Comparison of ENCODE assay signal across 8 cellular contexts in genomic region chr17:42286411-42287295, GRCh38. TPM values are rescaled to one million over a fixed set of nuclear protein-coding genes. Genes with fewer than 3 reads are reported as not detected.
DNase-seq lines count a peak whose midpoint lies in the region; ATAC-seq and TF ChIP-seq lines count a peak whose summit lies in the region.

No MANE protein-coding gene starts in this region.

- H3K27ac ChIP-seq in lower lobe of right lung (peak overlapping the region; percentile 95), tibial artery (peak overlapping the region; percentile 92 to 94)

- H3K4me1 ChIP-seq in adipocyte (ENCODE audit: control insufficient read depth, insufficient read depth, low read length) (peaks cover 35% of the 10 kb centered on the region), lower lobe of right lung (peaks cover 48% of the 10 kb centered on the region), tibial artery (peaks cover 0 to 44% (median 33%) of the 10 kb centered on the region in 4 donors)

- no peak for ATAC-seq in lower lobe of right lung
- ATAC-seq in HG03045 (IDR thresholded peaks at IDR 0.05; ENCODE audit: unreplicated experiment): no peak

- TF ChIP-seq CTCF in lower lobe of right lung (IDR thresholded peaks at IDR 0.05) (no peak), tibial artery (IDR thresholded peaks at IDR 0.05) (no peak)

- peak overlapping the region; percentile 94 for H3K9ac ChIP-seq in adipocyte (ENCODE audit: low read length)

- peak overlapping the region; percentile 81 for H3K4me3 ChIP-seq in adipocyte (ENCODE audit: low read length)
- H3K4me3 ChIP-seq in lower lobe of right lung: peak overlapping the region; percentile 74
- H3K4me3 ChIP-seq in tibial artery: peak overlapping the region; percentile 69 to 93

- H3K36me3 ChIP-seq in adipocyte (ENCODE audit: control insufficient read depth, insufficient read depth, low read length, severe bottlenecking) (peaks cover 3% of the 10 kb centered on the region), lower lobe of right lung (peaks cover 7% of the 10 kb centered on the region), tibial artery (no peaks in the 10 kb centered on the region)

- intact Hi-C loops in lower lobe of right lung (cut with DNase I) (no loop called here), tibial artery (cut with DNase I; ENCODE audit: low total_unique reads) (no loop called here)

- H3K27me3 ChIP-seq in adipocyte (replicated peaks; ENCODE audit: control insufficient read depth, insufficient read depth, low read length) (no peaks in the 10 kb centered on the region), lower lobe of right lung (ENCODE audit: low read depth) (no peaks in the 10 kb centered on the region), tibial artery (no peaks in the 10 kb centered on the region)

- H3K9me3 ChIP-seq in adipocyte (ENCODE audit: control insufficient read depth, low read length) (no peaks in the 10 kb centered on the region), lower lobe of right lung (no peaks in the 10 kb centered on the region), tibial artery (no peaks in the 10 kb centered on the region)

- DNase-seq in NOMO-1 treated with DMSO at 0.1 percent for 48 hours (lab: John Stamatoyannopoulos, UW; ENCODE audit: unreplicated experiment): peak; percentile 11
- no peak for DNase-seq in NOMO-1 treated with dmso at 0.1 percent for 144 hours (lab: John Stamatoyannopoulos, UW; ENCODE audit: unreplicated experiment)
- no peak for DNase-seq in adipocyte (ENCODE audit: low read depth)
- no peak for DNase-seq in lower lobe of right lung
- peak; percentile 64 to 69 for DNase-seq in tibial artery
- DNase-seq in cerebellar cortex (ENCODE audit: low spot score): no peak
- no peak for DNase-seq in NCI-H2196 (lab: John Stamatoyannopoulos, UW; ENCODE audit: unreplicated experiment)

RNA-seq across cellular contexts. Expression of gene STAT5A, which starts 1.6 kb away (rescaled TPM):
- 53.3 TPM for total RNA-seq in lower lobe of right lung

RNA-seq across cellular contexts. Expression of gene STAT5B, which starts 10.5 kb away (rescaled TPM):
- 67.9 TPM for total RNA-seq in lower lobe of right lung

Comparison
In these comparisons a context has a peak if more than half of its experiments do, and no peak if none do; other contexts are left out.
1. DNase-seq: peak in NOMO-1 treated with DMSO at 0.1 percent for 48 hours (single experiment) and tibial artery (2 of 2); none in NOMO-1 treated with dmso at 0.1 percent for 144 hours (single experiment), adipocyte (single experiment), lower lobe of right lung (single experiment), cerebellar cortex (single experiment) and NCI-H2196 (single experiment).
2. Peak in every context shown above with its lines, with median percentiles within 50 percentile points of each other: H3K4me3 ChIP-seq.